In the genomic region with DNA sequence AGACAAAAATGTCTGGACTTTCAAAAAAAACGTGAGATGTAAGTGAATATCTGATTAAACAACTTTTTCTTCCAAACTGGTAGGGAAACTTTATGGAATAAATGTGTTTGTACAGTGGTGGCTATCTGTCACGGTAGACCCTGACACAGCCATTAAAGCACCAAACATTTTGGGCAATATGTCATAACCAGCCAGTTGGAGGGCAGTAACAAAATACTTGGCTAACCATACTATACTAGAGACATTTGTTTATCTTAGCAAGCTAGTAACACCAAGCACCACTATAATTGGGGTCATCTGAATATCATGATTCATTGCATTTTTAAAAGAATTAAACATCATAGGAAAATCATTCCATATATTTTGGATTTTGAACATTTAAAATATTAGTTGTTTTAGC, we compare ENCODE assay signal across 24 cellular contexts. TPM values are rescaled to one million over a fixed set of nuclear protein-coding genes. Genes with fewer than 3 reads are reported as not detected.
"Had no signal": no experiment of that assay in that cellular context is flagged by ENCODE, and none has a peak within 500 bp of the region (broad histone marks: within the 10 kb centered on the region; RNA-seq: fewer than 3 reads in every experiment).

No MANE protein-coding gene starts in this region.

- DNase-seq: activated CD4-positive, alpha-beta T cell treated with anti-CD3 and anti-CD28 coated beads for 48 hours; activated CD8-positive, alpha-beta T cell treated with anti-CD3 and anti-CD28 coated beads for 36 hours; activated effector memory CD4-positive, alpha-beta T cell treated with Interleukin-2 at 50 U/mL for 16 hours; activated naive CD4-positive, alpha-beta T cell treated with anti-CD3 and anti-CD28 coated beads, Interleukin-2, amount 50 U/mL, for 16 hours; activated T-cell treated with anti-CD3 and anti-CD28 coated beads, Interleukin-2, amount 50 U/mL, for 4 hours; adrenal gland; caudate nucleus; colonic mucosa; foreskin keratinocyte; head of caudate nucleus; kidney glomerular epithelial cell; left ventricle myocardium superior; nucleus accumbens; posterior cingulate gyrus; stimulated activated CD4-positive, alpha-beta T cell treated with anti-CD3 and anti-CD28 coated beads, Interleukin-4, amount 100 ng/mL, for 4 hours; stimulated activated CD8-positive, alpha-beta memory T cell treated with anti-CD3 and anti-CD28 coated beads, Interleukin-4, amount 100 ng/mL, for 48 hours; stimulated activated naive CD4-positive, alpha-beta T cell treated with Interleukin-2 at 50 U/mL for 16 hours; WERI-Rb-1 had no signal

- H3K4me3 Mint-ChIP-seq: activated CD8-positive, alpha-beta T cell treated with anti-CD3 and anti-CD28 coated beads for 36 hours; activated T-cell treated with anti-CD3 and anti-CD28 coated beads, Interleukin-2, amount 50 U/mL, for 4 hours; memory B cell; nephron; type B pancreatic cell had no signal

- H3K36me3 Mint-ChIP-seq: memory B cell, type B pancreatic cell had no signal

- H3K4me3 ChIP-seq: adrenal gland, colonic mucosa, right atrium auricular region, smooth muscle cell had no signal

- H3K9me3 Mint-ChIP-seq: activated CD8-positive, alpha-beta T cell treated with anti-CD3 and anti-CD28 coated beads for 36 hours; memory B cell; nephron; type B pancreatic cell had no signal

- H3K9me3 ChIP-seq: adrenal gland, colonic mucosa, right atrium auricular region had no signal

- H3K27ac ChIP-seq: adrenal gland, colonic mucosa, foreskin keratinocyte, right atrium auricular region, WERI-Rb-1 had no signal

- ATAC-seq: activated CD8-positive, alpha-beta T cell treated with anti-CD3 and anti-CD28 coated beads for 36 hours; activated T-cell treated with anti-CD3 and anti-CD28 coated beads, Interleukin-2, amount 50 U/mL, for 4 hours; foreskin keratinocyte; left ventricle myocardium superior had no signal

- H3K36me3 ChIP-seq: adrenal gland, colonic mucosa, right atrium auricular region, WERI-Rb-1 had no signal

- H3K4me1 ChIP-seq: adrenal gland, colonic mucosa had no signal

- H3K27me3 ChIP-seq: adrenal gland, colonic mucosa, foreskin keratinocyte, right atrium auricular region had no signal

- H3K27ac Mint-ChIP-seq: activated CD8-positive, alpha-beta T cell treated with anti-CD3 and anti-CD28 coated beads for 36 hours; memory B cell; nephron; type B pancreatic cell had no signal

- H3K27me3 Mint-ChIP-seq: activated CD8-positive, alpha-beta T cell treated with anti-CD3 and anti-CD28 coated beads for 36 hours; memory B cell had no signal

- H3K4me2 ChIP-seq: smooth muscle cell had no signal

RNA-seq across cellular contexts. Expression of a gene that starts 6.0 kb away (rescaled TPM):
- total RNA-seq: activated CD8-positive, alpha-beta T cell treated with anti-CD3 and anti-CD28 coated beads for 36 hours; activated T-cell treated with anti-CD3 and anti-CD28 coated beads, Interleukin-2, amount 50 U/mL, for 4 hours; colonic mucosa; foreskin keratinocyte; left ventricle myocardium superior; smooth muscle cell had no signal
- polyA plus RNA-seq: esophagus, foreskin keratinocyte, smooth muscle cell had no signal

RNA-seq across cellular contexts. Expression of a gene that starts 15.3 kb away (rescaled TPM):
- total RNA-seq: activated CD8-positive, alpha-beta T cell treated with anti-CD3 and anti-CD28 coated beads for 36 hours; activated T-cell treated with anti-CD3 and anti-CD28 coated beads, Interleukin-2, amount 50 U/mL, for 4 hours; adrenal gland; colonic mucosa; foreskin keratinocyte; left ventricle myocardium superior; right atrium auricular region; smooth muscle cell had no signal
- polyA plus RNA-seq: adrenal gland, esophagus, foreskin keratinocyte, smooth muscle cell had no signal
